In genomic region chr5:154368041-154368800, GRCh38 we compare ENCODE assay signal across 8 cellular contexts.
A peak's percentile ranks its signal among the peaks of the same experiment; 100 is the strongest.
DNase-seq lines count a peak whose midpoint lies in the region; ATAC-seq and TF ChIP-seq lines count a peak whose summit lies in the region.

No MANE protein-coding gene starts in this region.

- H3K4me1 ChIP-seq in HUES6 (ENCODE audit: control insufficient read depth, insufficient read depth, low read length), result peaks cover 35% of the 10 kb centered on the region
- H3K4me1 ChIP-seq in suprapubic skin, result peaks cover 46% of the 10 kb centered on the region

- no peak for TF ChIP-seq POLR2A in suprapubic skin (IDR thresholded peaks at IDR 0.05)

- H3K4me3 ChIP-seq in HUES6 (ENCODE audit: low read depth, low read length) (no peak overlapping the region), suprapubic skin (no peak overlapping the region)

- DNase-seq in brain pericyte (ENCODE audit: low read depth, low spot score) (peak; percentile 71), islet precursor cell (peak; percentile 92), suprapubic skin (ENCODE audit: low spot score in 2 of 2) (no peak), superior temporal gyrus (ENCODE audit: extremely low spot score) (no peak), NCI-H187 (lab: John Stamatoyannopoulos, UW) (no peak)

- H3K36me3 ChIP-seq in HUES6 (ENCODE audit: control insufficient read depth, insufficient read depth, low read length) (no peaks in the 10 kb centered on the region), suprapubic skin (no peaks in the 10 kb centered on the region)

- ATAC-seq in HG02642 (IDR thresholded peaks at IDR 0.05; ENCODE audit: poor library complexity, unreplicated experiment) (no peak), HG02885 (IDR thresholded peaks at IDR 0.05; ENCODE audit: poor library complexity, unreplicated experiment) (no peak)

- H3K27ac ChIP-seq in HUES6 (ENCODE audit: low read depth, low read length) (peak overlapping the region; percentile 90; the same call in 1 of the 2 replicates), suprapubic skin (peak overlapping the region; percentile 67)

- no peak for TF ChIP-seq CTCF in suprapubic skin (IDR thresholded peaks at IDR 0.05)

- TF ChIP-seq EP300 in suprapubic skin (IDR thresholded peaks at IDR 0.05), result no peak

- H3K9me3 ChIP-seq in HUES6 (ENCODE audit: control insufficient read depth, insufficient read depth, low read depth, low read length) (no peaks in the 10 kb centered on the region), suprapubic skin (no peaks in the 10 kb centered on the region)

- H3K27me3 ChIP-seq in HUES6 (ENCODE audit: control insufficient read depth, insufficient read depth, low read length) (no peaks in the 10 kb centered on the region), suprapubic skin (no peaks in the 10 kb centered on the region)

- H3K9ac ChIP-seq in HUES6 (ENCODE audit: low read length), result no peak overlapping the region

- WGBS in suprapubic skin, result 56% methylated on average over 6 of the region's 6 CpGs

Comparison
In these comparisons a context has a peak if more than half of its experiments do, and no peak if none do; other contexts are left out.
1. DNase-seq: peak in brain pericyte (single experiment) and islet precursor cell (single experiment); none in suprapubic skin (0 of 2), superior temporal gyrus (single experiment) and NCI-H187 (0 of 2).